Comparison of ENCODE assay signal across 1 cellular context in the genomic region with DNA sequence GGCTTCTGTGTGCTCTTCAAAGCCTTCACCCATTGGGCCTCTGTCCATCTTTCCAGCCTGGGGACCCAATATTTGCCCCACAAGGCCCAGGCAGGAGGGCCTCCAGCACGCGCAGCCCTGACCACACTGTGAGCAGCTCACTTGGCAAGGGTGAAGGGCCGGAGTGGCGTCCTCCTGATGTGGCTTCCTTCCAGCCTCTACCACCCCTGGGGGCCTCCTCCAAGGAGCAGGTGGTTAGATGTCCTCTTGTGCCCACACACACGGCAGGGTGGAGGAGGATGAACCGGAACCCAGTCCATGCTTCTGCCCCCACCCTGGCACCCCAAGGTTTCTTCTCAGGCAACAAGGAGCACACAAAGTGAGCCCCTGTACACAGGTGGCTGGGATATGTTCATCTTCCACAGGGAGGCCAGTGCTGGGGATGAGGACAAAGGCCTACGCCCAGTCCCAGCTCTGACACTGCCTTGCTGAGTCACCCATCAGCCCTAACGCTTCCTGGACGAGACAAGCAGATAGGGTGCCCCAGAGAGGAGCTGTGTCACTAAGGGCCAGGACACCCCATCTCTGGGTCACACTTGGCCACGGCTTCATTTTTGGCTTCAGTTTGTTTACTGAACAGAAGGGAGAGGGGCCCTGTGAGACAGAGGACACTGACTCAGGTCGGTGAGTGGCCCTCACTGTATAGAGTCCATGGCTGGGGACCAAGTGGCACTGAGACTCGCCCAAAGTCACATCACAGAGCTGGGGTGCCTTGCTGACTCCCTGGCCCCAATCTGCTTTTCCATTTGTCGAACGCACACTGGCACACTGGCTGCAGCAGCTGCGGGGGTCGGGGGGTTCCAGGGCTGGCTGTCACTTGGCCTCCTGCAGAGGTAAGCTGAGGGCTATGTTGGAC.
TF ChIP-seq lines count a peak whose summit lies in the region.

No MANE protein-coding gene starts in this region.

TF ChIP-seq in K562, 482 proteins besides CTCF, POLR2A, EP300 and RAD21 (continued from another document and continues in another):
- no peak for TF ChIP-seq PRMT5 (CRISPR knock-in tag; IDR thresholded peaks at IDR 0.05)
- TF ChIP-seq STAT5A (IDR thresholded peaks at IDR 0.05; ENCODE audit: borderline replicate concordance, low read length), result no peak
- TF ChIP-seq, protein P1, sequence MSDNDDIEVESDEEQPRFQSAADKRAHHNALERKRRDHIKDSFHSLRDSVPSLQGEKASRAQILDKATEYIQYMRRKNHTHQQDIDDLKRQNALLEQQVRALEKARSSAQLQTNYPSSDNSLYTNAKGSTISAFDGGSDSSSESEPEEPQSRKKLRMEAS (CRISPR knock-in tag; IDR thresholded peaks at IDR 0.05), result peak; percentile 59
- 0 out of 2 replicates have a peak, but pooled peaks have one; percentile 26 for TF ChIP-seq FOXK1 (CRISPR knock-in tag; IDR thresholded peaks at IDR 0.05; ENCODE audit: borderline replicate concordance)
- peak; percentile 32 for TF ChIP-seq TAF9B (IDR thresholded peaks at IDR 0.05; ENCODE audit: partially characterized antibody)
- TF ChIP-seq, protein P2, sequence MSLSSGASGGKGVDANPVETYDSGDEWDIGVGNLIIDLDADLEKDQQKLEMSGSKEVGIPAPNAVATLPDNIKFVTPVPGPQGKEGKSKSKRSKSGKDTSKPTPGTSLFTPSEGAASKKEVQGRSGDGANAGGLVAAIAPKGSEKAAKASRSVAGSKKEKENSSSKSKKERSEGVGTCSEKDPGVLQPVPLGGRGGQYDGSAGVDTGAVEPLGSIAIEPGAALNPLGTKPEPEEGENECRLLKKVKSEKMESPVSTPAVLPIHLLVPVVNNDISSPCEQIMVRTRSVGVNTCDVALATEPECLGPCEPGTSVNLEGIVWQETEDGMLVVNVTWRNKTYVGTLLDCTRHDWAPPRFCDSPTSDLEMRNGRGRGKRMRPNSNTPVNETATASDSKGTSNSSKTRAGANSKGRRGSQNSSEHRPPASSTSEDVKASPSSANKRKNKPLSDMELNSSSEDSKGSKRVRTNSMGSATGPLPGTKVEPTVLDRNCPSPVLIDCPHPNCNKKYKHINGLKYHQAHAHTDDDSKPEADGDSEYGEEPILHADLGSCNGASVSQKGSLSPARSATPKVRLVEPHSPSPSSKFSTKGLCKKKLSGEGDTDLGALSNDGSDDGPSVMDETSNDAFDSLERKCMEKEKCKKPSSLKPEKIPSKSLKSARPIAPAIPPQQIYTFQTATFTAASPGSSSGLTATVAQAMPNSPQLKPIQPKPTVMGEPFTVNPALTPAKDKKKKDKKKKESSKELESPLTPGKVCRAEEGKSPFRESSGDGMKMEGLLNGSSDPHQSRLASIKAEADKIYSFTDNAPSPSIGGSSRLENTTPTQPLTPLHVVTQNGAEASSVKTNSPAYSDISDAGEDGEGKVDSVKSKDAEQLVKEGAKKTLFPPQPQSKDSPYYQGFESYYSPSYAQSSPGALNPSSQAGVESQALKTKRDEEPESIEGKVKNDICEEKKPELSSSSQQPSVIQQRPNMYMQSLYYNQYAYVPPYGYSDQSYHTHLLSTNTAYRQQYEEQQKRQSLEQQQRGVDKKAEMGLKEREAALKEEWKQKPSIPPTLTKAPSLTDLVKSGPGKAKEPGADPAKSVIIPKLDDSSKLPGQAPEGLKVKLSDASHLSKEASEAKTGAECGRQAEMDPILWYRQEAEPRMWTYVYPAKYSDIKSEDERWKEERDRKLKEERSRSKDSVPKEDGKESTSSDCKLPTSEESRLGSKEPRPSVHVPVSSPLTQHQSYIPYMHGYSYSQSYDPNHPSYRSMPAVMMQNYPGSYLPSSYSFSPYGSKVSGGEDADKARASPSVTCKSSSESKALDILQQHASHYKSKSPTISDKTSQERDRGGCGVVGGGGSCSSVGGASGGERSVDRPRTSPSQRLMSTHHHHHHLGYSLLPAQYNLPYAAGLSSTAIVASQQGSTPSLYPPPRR (CRISPR knock-in tag; IDR thresholded peaks at IDR 0.05; ENCODE audit: borderline replicate concordance), result no peak
- peak; percentile 61 for TF ChIP-seq POLR2B (IDR thresholded peaks at IDR 0.05; ENCODE audit: low read depth, partially characterized antibody)
- no peak for TF ChIP-seq POLR2AphosphoS2 (IDR thresholded peaks at IDR 0.05; ENCODE audit: low read length)
- no peak for TF ChIP-seq FOXA1 (IDR thresholded peaks at IDR 0.05; ENCODE audit: borderline replicate concordance)
- no peak for TF ChIP-seq FUS (optimal IDR thresholded peaks at IDR 0.05; ENCODE audit: low read depth, low read length)
- peak; percentile 16; the same call in 1 of the 2 replicates for TF ChIP-seq MBD2 (IDR thresholded peaks at IDR 0.05; ENCODE audit: borderline replicate concordance, low read depth)
- no peak for TF ChIP-seq ESRRA (IDR thresholded peaks at IDR 0.05; ENCODE audit: borderline replicate concordance, low read depth)
- TF ChIP-seq RUNX1 (IDR thresholded peaks at IDR 0.05; ENCODE audit: low read depth), result no peak
- no peak for TF ChIP-seq MTF1 (CRISPR knock-in tag; IDR thresholded peaks at IDR 0.05; ENCODE audit: borderline replicate concordance)
- TF ChIP-seq, protein P3, sequence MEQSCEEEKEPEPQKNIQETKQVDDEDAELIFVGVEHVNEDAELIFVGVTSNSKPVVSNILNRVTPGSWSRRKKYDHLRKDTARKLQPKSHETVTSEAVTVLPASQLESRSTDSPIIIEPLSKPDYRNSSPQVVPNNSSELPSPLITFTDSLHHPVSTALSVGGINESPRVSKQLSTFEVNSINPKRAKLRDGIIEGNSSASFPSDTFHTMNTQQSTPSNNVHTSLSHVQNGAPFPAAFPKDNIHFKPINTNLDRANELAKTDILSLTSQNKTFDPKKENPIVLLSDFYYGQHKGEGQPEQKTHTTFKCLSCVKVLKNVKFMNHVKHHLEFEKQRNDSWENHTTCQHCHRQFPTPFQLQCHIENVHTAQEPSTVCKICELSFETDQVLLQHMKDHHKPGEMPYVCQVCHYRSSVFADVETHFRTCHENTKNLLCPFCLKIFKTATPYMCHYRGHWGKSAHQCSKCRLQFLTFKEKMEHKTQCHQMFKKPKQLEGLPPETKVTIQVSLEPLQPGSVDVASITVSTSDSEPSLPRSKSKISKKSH (CRISPR knock-in tag; IDR thresholded peaks at IDR 0.05), result no peak
- peak; percentile 50 for TF ChIP-seq CBFA2T3 (IDR thresholded peaks at IDR 0.05)
- no peak for TF ChIP-seq ZNF589 (CRISPR knock-in tag; IDR thresholded peaks at IDR 0.05; ENCODE audit: low read depth)
- TF ChIP-seq, protein P4, sequence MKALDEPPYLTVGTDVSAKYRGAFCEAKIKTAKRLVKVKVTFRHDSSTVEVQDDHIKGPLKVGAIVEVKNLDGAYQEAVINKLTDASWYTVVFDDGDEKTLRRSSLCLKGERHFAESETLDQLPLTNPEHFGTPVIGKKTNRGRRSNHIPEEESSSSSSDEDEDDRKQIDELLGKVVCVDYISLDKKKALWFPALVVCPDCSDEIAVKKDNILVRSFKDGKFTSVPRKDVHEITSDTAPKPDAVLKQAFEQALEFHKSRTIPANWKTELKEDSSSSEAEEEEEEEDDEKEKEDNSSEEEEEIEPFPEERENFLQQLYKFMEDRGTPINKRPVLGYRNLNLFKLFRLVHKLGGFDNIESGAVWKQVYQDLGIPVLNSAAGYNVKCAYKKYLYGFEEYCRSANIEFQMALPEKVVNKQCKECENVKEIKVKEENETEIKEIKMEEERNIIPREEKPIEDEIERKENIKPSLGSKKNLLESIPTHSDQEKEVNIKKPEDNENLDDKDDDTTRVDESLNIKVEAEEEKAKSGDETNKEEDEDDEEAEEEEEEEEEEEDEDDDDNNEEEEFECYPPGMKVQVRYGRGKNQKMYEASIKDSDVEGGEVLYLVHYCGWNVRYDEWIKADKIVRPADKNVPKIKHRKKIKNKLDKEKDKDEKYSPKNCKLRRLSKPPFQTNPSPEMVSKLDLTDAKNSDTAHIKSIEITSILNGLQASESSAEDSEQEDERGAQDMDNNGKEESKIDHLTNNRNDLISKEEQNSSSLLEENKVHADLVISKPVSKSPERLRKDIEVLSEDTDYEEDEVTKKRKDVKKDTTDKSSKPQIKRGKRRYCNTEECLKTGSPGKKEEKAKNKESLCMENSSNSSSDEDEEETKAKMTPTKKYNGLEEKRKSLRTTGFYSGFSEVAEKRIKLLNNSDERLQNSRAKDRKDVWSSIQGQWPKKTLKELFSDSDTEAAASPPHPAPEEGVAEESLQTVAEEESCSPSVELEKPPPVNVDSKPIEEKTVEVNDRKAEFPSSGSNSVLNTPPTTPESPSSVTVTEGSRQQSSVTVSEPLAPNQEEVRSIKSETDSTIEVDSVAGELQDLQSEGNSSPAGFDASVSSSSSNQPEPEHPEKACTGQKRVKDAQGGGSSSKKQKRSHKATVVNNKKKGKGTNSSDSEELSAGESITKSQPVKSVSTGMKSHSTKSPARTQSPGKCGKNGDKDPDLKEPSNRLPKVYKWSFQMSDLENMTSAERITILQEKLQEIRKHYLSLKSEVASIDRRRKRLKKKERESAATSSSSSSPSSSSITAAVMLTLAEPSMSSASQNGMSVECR (CRISPR knock-in tag; IDR thresholded peaks at IDR 0.05), result peak; percentile 38; the same call in 1 of the 2 replicates
- TF ChIP-seq, protein P5, sequence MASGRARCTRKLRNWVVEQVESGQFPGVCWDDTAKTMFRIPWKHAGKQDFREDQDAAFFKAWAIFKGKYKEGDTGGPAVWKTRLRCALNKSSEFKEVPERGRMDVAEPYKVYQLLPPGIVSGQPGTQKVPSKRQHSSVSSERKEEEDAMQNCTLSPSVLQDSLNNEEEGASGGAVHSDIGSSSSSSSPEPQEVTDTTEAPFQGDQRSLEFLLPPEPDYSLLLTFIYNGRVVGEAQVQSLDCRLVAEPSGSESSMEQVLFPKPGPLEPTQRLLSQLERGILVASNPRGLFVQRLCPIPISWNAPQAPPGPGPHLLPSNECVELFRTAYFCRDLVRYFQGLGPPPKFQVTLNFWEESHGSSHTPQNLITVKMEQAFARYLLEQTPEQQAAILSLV (tag; IDR thresholded peaks at IDR 0.05), result no peak
- peak; percentile 62 for TF ChIP-seq RBFOX2 (IDR thresholded peaks at IDR 0.05; ENCODE audit: low read depth, low read length)
- TF ChIP-seq ATF7 (IDR thresholded peaks at IDR 0.05), result peak; percentile 50; the same call in 1 of the 2 replicates
- TF ChIP-seq LEF1 (IDR thresholded peaks at IDR 0.05), result no peak
- TF ChIP-seq, protein P6, sequence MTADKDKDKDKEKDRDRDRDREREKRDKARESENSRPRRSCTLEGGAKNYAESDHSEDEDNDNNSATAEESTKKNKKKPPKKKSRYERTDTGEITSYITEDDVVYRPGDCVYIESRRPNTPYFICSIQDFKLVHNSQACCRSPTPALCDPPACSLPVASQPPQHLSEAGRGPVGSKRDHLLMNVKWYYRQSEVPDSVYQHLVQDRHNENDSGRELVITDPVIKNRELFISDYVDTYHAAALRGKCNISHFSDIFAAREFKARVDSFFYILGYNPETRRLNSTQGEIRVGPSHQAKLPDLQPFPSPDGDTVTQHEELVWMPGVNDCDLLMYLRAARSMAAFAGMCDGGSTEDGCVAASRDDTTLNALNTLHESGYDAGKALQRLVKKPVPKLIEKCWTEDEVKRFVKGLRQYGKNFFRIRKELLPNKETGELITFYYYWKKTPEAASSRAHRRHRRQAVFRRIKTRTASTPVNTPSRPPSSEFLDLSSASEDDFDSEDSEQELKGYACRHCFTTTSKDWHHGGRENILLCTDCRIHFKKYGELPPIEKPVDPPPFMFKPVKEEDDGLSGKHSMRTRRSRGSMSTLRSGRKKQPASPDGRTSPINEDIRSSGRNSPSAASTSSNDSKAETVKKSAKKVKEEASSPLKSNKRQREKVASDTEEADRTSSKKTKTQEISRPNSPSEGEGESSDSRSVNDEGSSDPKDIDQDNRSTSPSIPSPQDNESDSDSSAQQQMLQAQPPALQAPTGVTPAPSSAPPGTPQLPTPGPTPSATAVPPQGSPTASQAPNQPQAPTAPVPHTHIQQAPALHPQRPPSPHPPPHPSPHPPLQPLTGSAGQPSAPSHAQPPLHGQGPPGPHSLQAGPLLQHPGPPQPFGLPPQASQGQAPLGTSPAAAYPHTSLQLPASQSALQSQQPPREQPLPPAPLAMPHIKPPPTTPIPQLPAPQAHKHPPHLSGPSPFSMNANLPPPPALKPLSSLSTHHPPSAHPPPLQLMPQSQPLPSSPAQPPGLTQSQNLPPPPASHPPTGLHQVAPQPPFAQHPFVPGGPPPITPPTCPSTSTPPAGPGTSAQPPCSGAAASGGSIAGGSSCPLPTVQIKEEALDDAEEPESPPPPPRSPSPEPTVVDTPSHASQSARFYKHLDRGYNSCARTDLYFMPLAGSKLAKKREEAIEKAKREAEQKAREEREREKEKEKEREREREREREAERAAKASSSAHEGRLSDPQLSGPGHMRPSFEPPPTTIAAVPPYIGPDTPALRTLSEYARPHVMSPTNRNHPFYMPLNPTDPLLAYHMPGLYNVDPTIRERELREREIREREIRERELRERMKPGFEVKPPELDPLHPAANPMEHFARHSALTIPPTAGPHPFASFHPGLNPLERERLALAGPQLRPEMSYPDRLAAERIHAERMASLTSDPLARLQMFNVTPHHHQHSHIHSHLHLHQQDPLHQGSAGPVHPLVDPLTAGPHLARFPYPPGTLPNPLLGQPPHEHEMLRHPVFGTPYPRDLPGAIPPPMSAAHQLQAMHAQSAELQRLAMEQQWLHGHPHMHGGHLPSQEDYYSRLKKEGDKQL (CRISPR knock-in tag; IDR thresholded peaks at IDR 0.05; ENCODE audit: borderline replicate concordance), result no peak
- TF ChIP-seq MTA3 (IDR thresholded peaks at IDR 0.05; ENCODE audit: borderline replicate concordance), result peak; percentile 86; the same call in 1 of the 2 replicates
- 0 out of 2 replicates have a peak, but pooled peaks have one; percentile 46 for TF ChIP-seq ETV5 (CRISPR knock-in tag; IDR thresholded peaks at IDR 0.05; ENCODE audit: low read depth)
- TF ChIP-seq FOXJ2 (tag; IDR thresholded peaks at IDR 0.05), result no peak
- no peak for TF ChIP-seq STAT5B (CRISPR knock-in tag; IDR thresholded peaks at IDR 0.05)
- TF ChIP-seq ZNF197 (CRISPR knock-in tag; IDR thresholded peaks at IDR 0.05; ENCODE audit: low read depth), result no peak
- TF ChIP-seq FOXA3 (CRISPR knock-in tag; conservative IDR thresholded peaks at IDR 0.05 in 1 of 2, IDR thresholded peaks at IDR 0.05 in 1 of 2), result 0 out of 4 replicates have a peak, but pooled peaks of 1 of the 2 experiments have one; percentile 31
- no peak for TF ChIP-seq ZNF311 (CRISPR knock-in tag; IDR thresholded peaks at IDR 0.05)
- 0 out of 4 replicates have a peak, but pooled peaks of 1 of the 2 experiments have one; percentile 29 for TF ChIP-seq NRF1 (conservative IDR thresholded peaks at IDR 0.05 in 1 of 2, IDR thresholded peaks at IDR 0.05 in 1 of 2)
- no peak for TF ChIP-seq XRCC5 (IDR thresholded peaks at IDR 0.05; ENCODE audit: low read depth, low read length)
- no peak for TF ChIP-seq HNRNPUL1 (IDR thresholded peaks at IDR 0.05; ENCODE audit: low read length)
